In genomic region chr17:18186271-18186982, GRCh38 we compare ENCODE assay signal across 8 cellular contexts. TPM values are rescaled to one million over a fixed set of nuclear protein-coding genes. Genes with fewer than 3 reads are reported as not detected.
DNase-seq lines count a peak whose midpoint lies in the region; ATAC-seq and TF ChIP-seq lines count a peak whose summit lies in the region.

No MANE protein-coding gene starts in this region.

- peak overlapping the region; percentile 15 to 93 for H3K4me3 ChIP-seq in esophagus (ENCODE audit: low read depth in 1 of 2, low read length in 2 of 2)

- no peak for TF ChIP-seq CTCF in progenitor cell of endocrine pancreas (IDR thresholded peaks at IDR 0.05; ENCODE audit: unreplicated experiment)

- no peak overlapping the region for H3K27ac Mint-ChIP-seq in progenitor cell of endocrine pancreas

- H3K27me3 ChIP-seq in esophagus (ENCODE audit: control insufficient read depth in 1 of 2, insufficient read depth in 2 of 2, low read length in 2 of 2): no peaks in the 10 kb centered on the region

- H3K36me3 Mint-ChIP-seq in progenitor cell of endocrine pancreas (ENCODE audit: insufficient read depth): peaks cover 17% of the 10 kb centered on the region

- peaks cover 11 to 34% of the 10 kb centered on the region in 2 donors for H3K4me1 ChIP-seq in esophagus (ENCODE audit: control insufficient read depth in 2 of 2, insufficient read depth in 2 of 2, low read length in 1 of 2)

- no peaks in the 10 kb centered on the region for H3K27me3 Mint-ChIP-seq in progenitor cell of endocrine pancreas

- H3K9me3 ChIP-seq in esophagus (ENCODE audit: control insufficient read depth in 2 of 2, insufficient read depth in 1 of 2, low read depth in 1 of 2, low read length in 1 of 2): no peaks in the 10 kb centered on the region

- peaks cover 46% of the 10 kb centered on the region for H3K4me1 Mint-ChIP-seq in progenitor cell of endocrine pancreas (ENCODE audit: low read depth)

- DNase-seq in EH (ENCODE audit: low read depth) (peak; percentile 67), RKO (ENCODE audit: low spot score) (peak; percentile 10), progenitor cell of endocrine pancreas (ENCODE audit: low spot score, unreplicated experiment) (no peak), SHP77 (lab: John Stamatoyannopoulos, UW) (no peak)
- no peak for DNase-seq in activated effector memory CD4-positive, alpha-beta T cell treated with Interleukin-2 at 50 U/mL for 16 hours

- 38 to 48% methylated on average over 7 of the region's 7 CpGs for WGBS in esophagus, 2 donors

- H3K4me3 Mint-ChIP-seq in progenitor cell of endocrine pancreas (ENCODE audit: low read depth): peak overlapping the region; percentile 97

- no peaks in the 10 kb centered on the region for H3K9me3 Mint-ChIP-seq in progenitor cell of endocrine pancreas (ENCODE audit: low read depth)

- peak overlapping the region; percentile 25 to 52 for H3K27ac ChIP-seq in esophagus (ENCODE audit: low read depth in 2 of 2, low read length in 1 of 2)

- peaks cover 0 to 2% of the 10 kb centered on the region in 2 donors for H3K36me3 ChIP-seq in esophagus (ENCODE audit: control insufficient read depth in 2 of 2, insufficient read depth in 2 of 2, low read length in 1 of 2)

- ATAC-seq in HG03139 (IDR thresholded peaks at IDR 0.05; ENCODE audit: unreplicated experiment) (no peak), GM19467 (IDR thresholded peaks at IDR 0.05; ENCODE audit: unreplicated experiment) (no peak)

RNA-seq across cellular contexts. Expression of gene ALKBH5, which starts 2.8 kb away (rescaled TPM):
- 10 to 100 TPM; 19.4 to 20.4 TPM for polyA plus RNA-seq in esophagus
- total RNA-seq in progenitor cell of endocrine pancreas: 78.1 and 78.4 TPM in 2 replicates

RNA-seq across cellular contexts. Expression of gene LLGL1, which starts 39.0 kb away (rescaled TPM):
- 10 to 100 TPM; 11.4 to 12.5 TPM for polyA plus RNA-seq in esophagus
- total RNA-seq in progenitor cell of endocrine pancreas: 75.8 and 76.7 TPM in 2 replicates

Comparison
In these comparisons a context has a peak if more than half of its experiments do, and no peak if none do; other contexts are left out.
1. DNase-seq: peak in EH (single experiment) and RKO (single experiment); none in progenitor cell of endocrine pancreas (single experiment), SHP77 (0 of 2) and activated effector memory CD4-positive, alpha-beta T cell treated with Interleukin-2 at 50 U/mL for 16 hours (single experiment).